ENCODE assay signal across 1 cellular context in genomic region chr6:33585403-33586107, GRCh38.
TF ChIP-seq lines count a peak whose summit lies in the region.

No MANE protein-coding gene starts in this region.

TF ChIP-seq in HepG2, 621 proteins besides CTCF, POLR2A, EP300 and RAD21 (continued from another document):
- TF ChIP-seq BCL3 (CRISPR knock-in tag; IDR thresholded peaks at IDR 0.05), result 0 out of 2 replicates have a peak, but pooled peaks have one; percentile 0
- no peak for TF ChIP-seq ZNF552 (CRISPR knock-in tag; IDR thresholded peaks at IDR 0.05; ENCODE audit: borderline replicate concordance)
- 0 out of 2 replicates have a peak, but pooled peaks have one; percentile 48 for TF ChIP-seq PRDM4 (CRISPR knock-in tag; IDR thresholded peaks at IDR 0.05; ENCODE audit: borderline replicate concordance)
- TF ChIP-seq ZFP91 (CRISPR knock-in tag; IDR thresholded peaks at IDR 0.05; ENCODE audit: borderline replicate concordance), result peak; percentile 42; the same call in 1 of the 2 replicates
- no peak for TF ChIP-seq U2AF2 (IDR thresholded peaks at IDR 0.05; ENCODE audit: low read depth, low read length)
- peak; percentile 46; the same call in 1 of the 2 replicates for TF ChIP-seq ZNF776 (CRISPR knock-in tag; IDR thresholded peaks at IDR 0.05)
- TF ChIP-seq NR2F6 (IDR thresholded peaks at IDR 0.05), result no peak
- TF ChIP-seq NR2F6 (CRISPR knock-in tag; IDR thresholded peaks at IDR 0.05), result peak; percentile 44; the same call in 1 of the 2 replicates
- peak; percentile 60; the same call in 1 of the 2 replicates for TF ChIP-seq THAP11 (CRISPR knock-in tag; IDR thresholded peaks at IDR 0.05)
- TF ChIP-seq FOXO1 (CRISPR knock-in tag; IDR thresholded peaks at IDR 0.05), result peak; percentile 23; the same call in 1 of the 2 replicates
- TF ChIP-seq RXRA (CRISPR knock-in tag; IDR thresholded peaks at IDR 0.05), result peak; percentile 84
- peak; percentile 87; the same call in 1 of the 2 replicates for TF ChIP-seq MXD4 (CRISPR knock-in tag; IDR thresholded peaks at IDR 0.05)
- TF ChIP-seq ZBED4 (CRISPR knock-in tag; IDR thresholded peaks at IDR 0.05; ENCODE audit: borderline replicate concordance), result no peak
- TF ChIP-seq ZNF576 (CRISPR knock-in tag; IDR thresholded peaks at IDR 0.05), result 0 out of 2 replicates have a peak, but pooled peaks have one; percentile 15
- peak; percentile 23; the same call in 1 of the 2 replicates for TF ChIP-seq ZNF225 (CRISPR knock-in tag; IDR thresholded peaks at IDR 0.05)
- 0 out of 2 replicates have a peak, but pooled peaks have one; percentile 72 for TF ChIP-seq RFXANK (CRISPR knock-in tag; IDR thresholded peaks at IDR 0.05)
- TF ChIP-seq SRY (CRISPR knock-in tag; IDR thresholded peaks at IDR 0.05), result 0 out of 2 replicates have a peak, but pooled peaks have one; percentile 68
- TF ChIP-seq JUND (CRISPR knock-in tag; IDR thresholded peaks at IDR 0.05), result peak; percentile 44; the same call in 1 of the 2 replicates
- peak; percentile 91; the same call in 1 of the 2 replicates for TF ChIP-seq KAT7 (CRISPR knock-in tag; IDR thresholded peaks at IDR 0.05; ENCODE audit: borderline replicate concordance)
- TF ChIP-seq PHF8 (CRISPR knock-in tag; IDR thresholded peaks at IDR 0.05), result peak; percentile 54
- no peak for TF ChIP-seq CREB1 (IDR thresholded peaks at IDR 0.05)
- TF ChIP-seq CREB1 (CRISPR knock-in tag; IDR thresholded peaks at IDR 0.05), result no peak
- no peak for TF ChIP-seq HINFP (CRISPR knock-in tag; IDR thresholded peaks at IDR 0.05; ENCODE audit: low read depth)
- TF ChIP-seq SCMH1 (CRISPR knock-in tag; IDR thresholded peaks at IDR 0.05; ENCODE audit: borderline replicate concordance), result no peak
- no peak for TF ChIP-seq HDAC6 (IDR thresholded peaks at IDR 0.05; ENCODE audit: low read depth, low read length)
- TF ChIP-seq ZSCAN9 (CRISPR knock-in tag; IDR thresholded peaks at IDR 0.05; ENCODE audit: borderline replicate concordance), result peak; percentile 32; the same call in 1 of the 2 replicates
- no peak for TF ChIP-seq GABPA (IDR thresholded peaks at IDR 0.05; ENCODE audit: low read depth, low read length)
- peak; percentile 38; the same call in 1 of the 2 replicates for TF ChIP-seq GABPA (CRISPR knock-in tag; IDR thresholded peaks at IDR 0.05; ENCODE audit: low read depth)
- no peak for TF ChIP-seq BRCA1 (CRISPR knock-in tag; IDR thresholded peaks at IDR 0.05)
- TF ChIP-seq MYNN (CRISPR knock-in tag; IDR thresholded peaks at IDR 0.05; ENCODE audit: low read depth), result peak; percentile 75; the same call in 1 of the 2 replicates
- TF ChIP-seq KLF6 (CRISPR knock-in tag; IDR thresholded peaks at IDR 0.05), result no peak
- 0 out of 2 replicates have a peak, but pooled peaks have one; percentile 30 for TF ChIP-seq HHEX (CRISPR knock-in tag; IDR thresholded peaks at IDR 0.05)
- TF ChIP-seq CC2D1A (CRISPR knock-in tag; IDR thresholded peaks at IDR 0.05), result no peak
